Comparison of ENCODE assay signal across 1 cellular context in the genomic region with DNA sequence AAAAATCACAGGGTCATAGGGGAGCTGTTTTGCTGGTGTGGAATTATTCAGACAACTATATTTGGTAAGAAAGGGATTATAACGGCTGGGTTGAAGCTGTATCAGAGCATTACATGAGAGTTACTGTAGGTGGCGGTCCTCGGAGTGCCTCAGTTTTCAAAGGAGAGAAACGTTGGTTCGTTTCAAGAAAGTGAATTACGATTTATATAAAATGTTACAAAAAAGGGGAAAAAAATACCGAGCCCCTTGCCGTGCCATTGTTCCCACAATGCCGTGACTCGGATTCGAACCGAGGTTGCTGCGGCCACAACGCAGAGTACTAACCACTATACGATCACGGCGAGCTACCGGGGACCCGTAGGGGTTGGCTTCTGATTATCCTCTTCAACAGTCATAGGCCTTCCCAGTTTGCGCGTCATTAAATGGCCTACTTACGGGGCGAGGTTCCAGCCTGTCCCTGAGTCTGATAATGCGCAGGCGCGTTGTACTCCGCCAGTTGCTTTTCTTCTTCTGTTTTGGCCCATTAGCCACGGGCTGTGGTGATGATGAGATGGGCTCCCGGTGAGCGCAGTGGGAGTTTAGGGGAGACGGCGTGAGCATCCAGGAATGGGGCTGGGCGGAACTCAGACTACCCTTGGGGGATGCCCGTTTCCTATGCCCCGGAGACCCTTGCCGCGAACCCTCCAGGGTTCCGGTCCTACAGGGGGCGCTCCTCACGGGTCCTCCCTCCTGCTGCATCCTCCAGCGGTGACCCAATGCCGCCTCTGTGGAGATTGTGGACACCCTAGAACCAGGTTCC.
TF ChIP-seq lines count a peak whose summit lies in the region.

No MANE protein-coding gene starts in this region.

TF ChIP-seq in H1, 55 proteins besides CTCF, POLR2A, EP300 and RAD21:
- TF ChIP-seq TEAD4 (IDR thresholded peaks at IDR 0.05; ENCODE audit: low read depth, low read length), result peak; percentile 39; the same call in 1 of the 2 replicates
- TF ChIP-seq TBP (IDR thresholded peaks at IDR 0.05; ENCODE audit: low read depth, low read length), result peak; percentile 99
- TF ChIP-seq SIN3A (conservative IDR thresholded peaks at IDR 0.05 in 1 of 2, IDR thresholded peaks at IDR 0.05 in 1 of 2; ENCODE audit: low read depth in 1 of 2, low read length in 2 of 2), result peak in 1 of 2 experiments; percentile 44; a peak in 1 of 4 replicates
- no peak for TF ChIP-seq GTF2F1 (IDR thresholded peaks at IDR 0.05; ENCODE audit: borderline replicate concordance, low read depth, low read length)
- no peak for TF ChIP-seq BACH1 (IDR thresholded peaks at IDR 0.05; ENCODE audit: low read length)
- no peak for TF ChIP-seq SUZ12 (IDR thresholded peaks at IDR 0.05; ENCODE audit: low read length)
- no peak for TF ChIP-seq FOSL1 (IDR thresholded peaks at IDR 0.05; ENCODE audit: insufficient read depth, low read depth, low read length)
- TF ChIP-seq RXRA (IDR thresholded peaks at IDR 0.05; ENCODE audit: insufficient read depth, low read depth, low read length), result no peak
- 0 out of 2 replicates have a peak, but pooled peaks have one; percentile 13 for TF ChIP-seq KDM5A (IDR thresholded peaks at IDR 0.05; ENCODE audit: low read length)
- peak; percentile 90; the same call in 1 of the 2 replicates for TF ChIP-seq MAFK (IDR thresholded peaks at IDR 0.05; ENCODE audit: low read depth, low read length)
- peak; percentile 31 for TF ChIP-seq NRF1 (IDR thresholded peaks at IDR 0.05; ENCODE audit: low read depth, low read length)
- TF ChIP-seq, protein P1, sequence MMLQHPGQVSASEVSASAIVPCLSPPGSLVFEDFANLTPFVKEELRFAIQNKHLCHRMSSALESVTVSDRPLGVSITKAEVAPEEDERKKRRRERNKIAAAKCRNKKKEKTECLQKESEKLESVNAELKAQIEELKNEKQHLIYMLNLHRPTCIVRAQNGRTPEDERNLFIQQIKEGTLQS (IDR thresholded peaks at IDR 0.05; ENCODE audit: insufficient read depth, low read depth, low read length), result no peak
- TF ChIP-seq, protein P2, sequence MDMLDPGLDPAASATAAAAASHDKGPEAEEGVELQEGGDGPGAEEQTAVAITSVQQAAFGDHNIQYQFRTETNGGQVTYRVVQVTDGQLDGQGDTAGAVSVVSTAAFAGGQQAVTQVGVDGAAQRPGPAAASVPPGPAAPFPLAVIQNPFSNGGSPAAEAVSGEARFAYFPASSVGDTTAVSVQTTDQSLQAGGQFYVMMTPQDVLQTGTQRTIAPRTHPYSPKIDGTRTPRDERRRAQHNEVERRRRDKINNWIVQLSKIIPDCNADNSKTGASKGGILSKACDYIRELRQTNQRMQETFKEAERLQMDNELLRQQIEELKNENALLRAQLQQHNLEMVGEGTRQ (IDR thresholded peaks at IDR 0.05; ENCODE audit: low read length), result no peak
- peak; percentile 86 for TF ChIP-seq CREB1 (IDR thresholded peaks at IDR 0.05)
- TF ChIP-seq, protein P3, sequence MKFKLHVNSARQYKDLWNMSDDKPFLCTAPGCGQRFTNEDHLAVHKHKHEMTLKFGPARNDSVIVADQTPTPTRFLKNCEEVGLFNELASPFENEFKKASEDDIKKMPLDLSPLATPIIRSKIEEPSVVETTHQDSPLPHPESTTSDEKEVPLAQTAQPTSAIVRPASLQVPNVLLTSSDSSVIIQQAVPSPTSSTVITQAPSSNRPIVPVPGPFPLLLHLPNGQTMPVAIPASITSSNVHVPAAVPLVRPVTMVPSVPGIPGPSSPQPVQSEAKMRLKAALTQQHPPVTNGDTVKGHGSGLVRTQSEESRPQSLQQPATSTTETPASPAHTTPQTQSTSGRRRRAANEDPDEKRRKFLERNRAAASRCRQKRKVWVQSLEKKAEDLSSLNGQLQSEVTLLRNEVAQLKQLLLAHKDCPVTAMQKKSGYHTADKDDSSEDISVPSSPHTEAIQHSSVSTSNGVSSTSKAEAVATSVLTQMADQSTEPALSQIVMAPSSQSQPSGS (IDR thresholded peaks at IDR 0.05; ENCODE audit: low read length), result peak; percentile 81; the same call in 1 of the 2 replicates
- peak; percentile 74 for TF ChIP-seq KDM4A (IDR thresholded peaks at IDR 0.05; ENCODE audit: low read depth, low read length, severe bottlenecking)
- 0 out of 2 replicates have a peak, but pooled peaks have one; percentile 13 for TF ChIP-seq POU5F1 (IDR thresholded peaks at IDR 0.05; ENCODE audit: low read depth, low read length)
- TF ChIP-seq ASH2L (IDR thresholded peaks at IDR 0.05; ENCODE audit: low read length), result peak; percentile 100
- TF ChIP-seq HDAC2 (IDR thresholded peaks at IDR 0.05; ENCODE audit: borderline replicate concordance in 1 of 2, low read depth in 2 of 2, low read length in 2 of 2), result no peak
- TF ChIP-seq SAP30 (IDR thresholded peaks at IDR 0.05; ENCODE audit: insufficient read depth, insufficient replicate concordance, low read length), result no peak
- TF ChIP-seq TAF1 (IDR thresholded peaks at IDR 0.05; ENCODE audit: low read depth, low read length), result peak; percentile 28; the same call in 1 of the 2 replicates
- TF ChIP-seq JUN (IDR thresholded peaks at IDR 0.05; ENCODE audit: low read depth, low read length), result no peak
- TF ChIP-seq, protein P4, sequence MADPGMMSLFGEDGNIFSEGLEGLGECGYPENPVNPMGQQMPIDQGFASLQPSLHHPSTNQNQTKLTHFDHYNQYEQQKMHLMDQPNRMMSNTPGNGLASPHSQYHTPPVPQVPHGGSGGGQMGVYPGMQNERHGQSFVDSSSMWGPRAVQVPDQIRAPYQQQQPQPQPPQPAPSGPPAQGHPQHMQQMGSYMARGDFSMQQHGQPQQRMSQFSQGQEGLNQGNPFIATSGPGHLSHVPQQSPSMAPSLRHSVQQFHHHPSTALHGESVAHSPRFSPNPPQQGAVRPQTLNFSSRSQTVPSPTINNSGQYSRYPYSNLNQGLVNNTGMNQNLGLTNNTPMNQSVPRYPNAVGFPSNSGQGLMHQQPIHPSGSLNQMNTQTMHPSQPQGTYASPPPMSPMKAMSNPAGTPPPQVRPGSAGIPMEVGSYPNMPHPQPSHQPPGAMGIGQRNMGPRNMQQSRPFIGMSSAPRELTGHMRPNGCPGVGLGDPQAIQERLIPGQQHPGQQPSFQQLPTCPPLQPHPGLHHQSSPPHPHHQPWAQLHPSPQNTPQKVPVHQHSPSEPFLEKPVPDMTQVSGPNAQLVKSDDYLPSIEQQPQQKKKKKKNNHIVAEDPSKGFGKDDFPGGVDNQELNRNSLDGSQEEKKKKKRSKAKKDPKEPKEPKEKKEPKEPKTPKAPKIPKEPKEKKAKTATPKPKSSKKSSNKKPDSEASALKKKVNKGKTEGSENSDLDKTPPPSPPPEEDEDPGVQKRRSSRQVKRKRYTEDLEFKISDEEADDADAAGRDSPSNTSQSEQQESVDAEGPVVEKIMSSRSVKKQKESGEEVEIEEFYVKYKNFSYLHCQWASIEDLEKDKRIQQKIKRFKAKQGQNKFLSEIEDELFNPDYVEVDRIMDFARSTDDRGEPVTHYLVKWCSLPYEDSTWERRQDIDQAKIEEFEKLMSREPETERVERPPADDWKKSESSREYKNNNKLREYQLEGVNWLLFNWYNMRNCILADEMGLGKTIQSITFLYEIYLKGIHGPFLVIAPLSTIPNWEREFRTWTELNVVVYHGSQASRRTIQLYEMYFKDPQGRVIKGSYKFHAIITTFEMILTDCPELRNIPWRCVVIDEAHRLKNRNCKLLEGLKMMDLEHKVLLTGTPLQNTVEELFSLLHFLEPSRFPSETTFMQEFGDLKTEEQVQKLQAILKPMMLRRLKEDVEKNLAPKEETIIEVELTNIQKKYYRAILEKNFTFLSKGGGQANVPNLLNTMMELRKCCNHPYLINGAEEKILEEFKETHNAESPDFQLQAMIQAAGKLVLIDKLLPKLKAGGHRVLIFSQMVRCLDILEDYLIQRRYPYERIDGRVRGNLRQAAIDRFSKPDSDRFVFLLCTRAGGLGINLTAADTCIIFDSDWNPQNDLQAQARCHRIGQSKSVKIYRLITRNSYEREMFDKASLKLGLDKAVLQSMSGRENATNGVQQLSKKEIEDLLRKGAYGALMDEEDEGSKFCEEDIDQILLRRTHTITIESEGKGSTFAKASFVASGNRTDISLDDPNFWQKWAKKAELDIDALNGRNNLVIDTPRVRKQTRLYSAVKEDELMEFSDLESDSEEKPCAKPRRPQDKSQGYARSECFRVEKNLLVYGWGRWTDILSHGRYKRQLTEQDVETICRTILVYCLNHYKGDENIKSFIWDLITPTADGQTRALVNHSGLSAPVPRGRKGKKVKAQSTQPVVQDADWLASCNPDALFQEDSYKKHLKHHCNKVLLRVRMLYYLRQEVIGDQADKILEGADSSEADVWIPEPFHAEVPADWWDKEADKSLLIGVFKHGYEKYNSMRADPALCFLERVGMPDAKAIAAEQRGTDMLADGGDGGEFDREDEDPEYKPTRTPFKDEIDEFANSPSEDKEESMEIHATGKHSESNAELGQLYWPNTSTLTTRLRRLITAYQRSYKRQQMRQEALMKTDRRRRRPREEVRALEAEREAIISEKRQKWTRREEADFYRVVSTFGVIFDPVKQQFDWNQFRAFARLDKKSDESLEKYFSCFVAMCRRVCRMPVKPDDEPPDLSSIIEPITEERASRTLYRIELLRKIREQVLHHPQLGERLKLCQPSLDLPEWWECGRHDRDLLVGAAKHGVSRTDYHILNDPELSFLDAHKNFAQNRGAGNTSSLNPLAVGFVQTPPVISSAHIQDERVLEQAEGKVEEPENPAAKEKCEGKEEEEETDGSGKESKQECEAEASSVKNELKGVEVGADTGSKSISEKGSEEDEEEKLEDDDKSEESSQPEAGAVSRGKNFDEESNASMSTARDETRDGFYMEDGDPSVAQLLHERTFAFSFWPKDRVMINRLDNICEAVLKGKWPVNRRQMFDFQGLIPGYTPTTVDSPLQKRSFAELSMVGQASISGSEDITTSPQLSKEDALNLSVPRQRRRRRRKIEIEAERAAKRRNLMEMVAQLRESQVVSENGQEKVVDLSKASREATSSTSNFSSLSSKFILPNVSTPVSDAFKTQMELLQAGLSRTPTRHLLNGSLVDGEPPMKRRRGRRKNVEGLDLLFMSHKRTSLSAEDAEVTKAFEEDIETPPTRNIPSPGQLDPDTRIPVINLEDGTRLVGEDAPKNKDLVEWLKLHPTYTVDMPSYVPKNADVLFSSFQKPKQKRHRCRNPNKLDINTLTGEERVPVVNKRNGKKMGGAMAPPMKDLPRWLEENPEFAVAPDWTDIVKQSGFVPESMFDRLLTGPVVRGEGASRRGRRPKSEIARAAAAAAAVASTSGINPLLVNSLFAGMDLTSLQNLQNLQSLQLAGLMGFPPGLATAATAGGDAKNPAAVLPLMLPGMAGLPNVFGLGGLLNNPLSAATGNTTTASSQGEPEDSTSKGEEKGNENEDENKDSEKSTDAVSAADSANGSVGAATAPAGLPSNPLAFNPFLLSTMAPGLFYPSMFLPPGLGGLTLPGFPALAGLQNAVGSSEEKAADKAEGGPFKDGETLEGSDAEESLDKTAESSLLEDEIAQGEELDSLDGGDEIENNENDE (IDR thresholded peaks at IDR 0.05; ENCODE audit: insufficient replicate concordance, low read length), result no peak
- TF ChIP-seq TAF7 (optimal IDR thresholded peaks at IDR 0.05; ENCODE audit: borderline replicate concordance, low read depth, low read length), result peak; percentile 55
- TF ChIP-seq YY1 (IDR thresholded peaks at IDR 0.05; ENCODE audit: low read depth, low read length), result peak; percentile 33; the same call in 1 of the 2 replicates
- no peak for TF ChIP-seq SIRT6 (IDR thresholded peaks at IDR 0.05; ENCODE audit: low read length)
- peak; percentile 80 for TF ChIP-seq RBBP5 (IDR thresholded peaks at IDR 0.05; ENCODE audit: borderline replicate concordance, low read depth, low read length)
- TF ChIP-seq BCL11A (IDR thresholded peaks at IDR 0.05; ENCODE audit: low read depth in 2 of 2, low read length in 2 of 2), result no peak
- no peak for TF ChIP-seq TCF12 (IDR thresholded peaks at IDR 0.05; ENCODE audit: low read depth, low read length)
- TF ChIP-seq CEBPB (IDR thresholded peaks at IDR 0.05; ENCODE audit: low read depth, low read length), result peak; percentile 73; the same call in 1 of the 2 replicates
- no peak for TF ChIP-seq JUND (IDR thresholded peaks at IDR 0.05; ENCODE audit: low read length)
- TF ChIP-seq RNF2 (IDR thresholded peaks at IDR 0.05; ENCODE audit: borderline replicate concordance, low read depth, low read length, missing control alignments, poor library complexity, severe bottlenecking), result no peak
- no peak for TF ChIP-seq SP2 (IDR thresholded peaks at IDR 0.05; ENCODE audit: low read length)
- no peak for TF ChIP-seq HDAC6 (IDR thresholded peaks at IDR 0.05; ENCODE audit: low read depth, low read length)
- no peak for TF ChIP-seq KDM1A (IDR thresholded peaks at IDR 0.05; ENCODE audit: borderline replicate concordance, low read length)
- TF ChIP-seq NANOG (IDR thresholded peaks at IDR 0.05; ENCODE audit: insufficient read depth, low read depth, low read length, poor library complexity, severe bottlenecking), result no peak
- TF ChIP-seq RFX5 (IDR thresholded peaks at IDR 0.05; ENCODE audit: borderline replicate concordance, low read depth, low read length), result no peak
